Comparison of ENCODE assay signal across 1 cellular context in the genomic region with DNA sequence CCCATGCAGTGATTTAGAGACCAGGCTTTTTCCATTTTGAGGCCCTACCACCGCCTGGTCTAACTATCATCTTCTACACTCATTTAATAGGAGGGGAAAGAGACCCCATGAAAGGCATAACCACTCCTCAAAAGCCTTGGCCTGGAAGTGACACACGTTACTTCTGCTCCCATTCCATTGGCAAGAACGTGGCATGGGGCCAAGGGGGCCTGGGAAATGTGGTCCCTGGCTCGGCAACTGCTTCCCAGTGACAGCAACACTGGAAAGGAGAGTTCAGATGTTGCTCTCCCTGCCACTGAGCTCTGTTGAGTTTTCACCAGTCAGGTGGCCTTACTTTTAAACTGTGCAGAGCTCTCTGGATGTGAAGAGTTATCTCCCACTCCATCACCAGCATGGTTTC.
TF ChIP-seq lines count a peak whose summit lies in the region.

No MANE protein-coding gene starts in this region.

TF ChIP-seq in IMR-90, 13 proteins besides CTCF, POLR2A, EP300 and RAD21:
- TF ChIP-seq MAZ (IDR thresholded peaks at IDR 0.05; ENCODE audit: borderline replicate concordance, low read depth, low read length) (no peak), MAFK (IDR thresholded peaks at IDR 0.05; ENCODE audit: low read depth, low read length) (no peak), NFE2L2 (IDR thresholded peaks at IDR 0.05; ENCODE audit: low read depth, low read length) (no peak), RFX5 (IDR thresholded peaks at IDR 0.05; ENCODE audit: low read depth, low read length) (no peak), CHD1 (IDR thresholded peaks at IDR 0.05; ENCODE audit: low read depth, low read length) (no peak), FOS (IDR thresholded peaks at IDR 0.05; ENCODE audit: low read depth, low read length) (no peak), MXI1 (IDR thresholded peaks at IDR 0.05; ENCODE audit: borderline replicate concordance, low read depth, low read length) (no peak), BHLHE40 (IDR thresholded peaks at IDR 0.05; ENCODE audit: low read depth, low read length) (no peak), SMC3 (IDR thresholded peaks at IDR 0.05; ENCODE audit: low read depth, low read length) (no peak), RCOR1 (IDR thresholded peaks at IDR 0.05; ENCODE audit: insufficient replicate concordance, low read length) (no peak)
- TF ChIP-seq, protein P1, sequence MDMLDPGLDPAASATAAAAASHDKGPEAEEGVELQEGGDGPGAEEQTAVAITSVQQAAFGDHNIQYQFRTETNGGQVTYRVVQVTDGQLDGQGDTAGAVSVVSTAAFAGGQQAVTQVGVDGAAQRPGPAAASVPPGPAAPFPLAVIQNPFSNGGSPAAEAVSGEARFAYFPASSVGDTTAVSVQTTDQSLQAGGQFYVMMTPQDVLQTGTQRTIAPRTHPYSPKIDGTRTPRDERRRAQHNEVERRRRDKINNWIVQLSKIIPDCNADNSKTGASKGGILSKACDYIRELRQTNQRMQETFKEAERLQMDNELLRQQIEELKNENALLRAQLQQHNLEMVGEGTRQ (IDR thresholded peaks at IDR 0.05; ENCODE audit: low read depth, low read length): no peak
- TF ChIP-seq, protein P2, sequence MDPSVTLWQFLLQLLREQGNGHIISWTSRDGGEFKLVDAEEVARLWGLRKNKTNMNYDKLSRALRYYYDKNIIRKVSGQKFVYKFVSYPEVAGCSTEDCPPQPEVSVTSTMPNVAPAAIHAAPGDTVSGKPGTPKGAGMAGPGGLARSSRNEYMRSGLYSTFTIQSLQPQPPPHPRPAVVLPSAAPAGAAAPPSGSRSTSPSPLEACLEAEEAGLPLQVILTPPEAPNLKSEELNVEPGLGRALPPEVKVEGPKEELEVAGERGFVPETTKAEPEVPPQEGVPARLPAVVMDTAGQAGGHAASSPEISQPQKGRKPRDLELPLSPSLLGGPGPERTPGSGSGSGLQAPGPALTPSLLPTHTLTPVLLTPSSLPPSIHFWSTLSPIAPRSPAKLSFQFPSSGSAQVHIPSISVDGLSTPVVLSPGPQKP (IDR thresholded peaks at IDR 0.05; ENCODE audit: borderline replicate concordance, low read depth, low read length): no peak
